Comparison of ENCODE assay signal across 14 cellular contexts in the genomic region with DNA sequence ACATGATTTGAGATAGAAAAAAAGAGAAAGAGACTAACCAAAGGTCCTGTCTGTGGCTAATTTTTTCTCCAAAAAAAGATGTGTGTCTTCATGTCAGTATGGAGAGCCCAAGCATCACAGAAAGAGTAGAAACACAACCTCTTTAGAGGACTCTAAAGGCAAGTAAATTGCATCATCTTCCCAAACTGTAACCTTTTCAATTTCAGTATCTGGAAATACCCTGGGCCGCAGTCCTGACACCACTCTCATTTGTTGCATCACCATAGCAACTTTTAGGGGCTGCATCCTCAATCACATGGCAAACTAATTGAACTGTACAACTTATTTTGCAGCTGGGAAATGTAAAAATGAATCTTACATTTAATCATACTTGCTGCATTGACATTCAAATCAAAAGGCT.
DNase-seq lines count a peak whose midpoint lies in the region; ATAC-seq and TF ChIP-seq lines count a peak whose summit lies in the region.
"Had no signal": no experiment of that assay in that cellular context is flagged by ENCODE, and none has a peak within 500 bp of the region (broad histone marks: within the 10 kb centered on the region; RNA-seq: fewer than 3 reads in every experiment).

No MANE protein-coding gene starts in this region.

- no peaks in the 10 kb centered on the region for H3K4me1 Mint-ChIP-seq in CD4-positive, alpha-beta T cell (ENCODE audit: low read depth)

- no peaks in the 10 kb centered on the region for H3K9me3 ChIP-seq in CD4-positive, alpha-beta T cell (ENCODE audit: control insufficient read depth, low read length)
- no peaks in the 10 kb centered on the region for H3K9me3 ChIP-seq in ascending aorta
- H3K9me3 ChIP-seq: body of pancreas, neutrophil had no signal

- H3K4me3 Mint-ChIP-seq in CD4-positive, alpha-beta T cell: no peak overlapping the region
- H3K4me3 Mint-ChIP-seq: activated CD4-positive, alpha-beta memory T cell treated with anti-CD3 and anti-CD28 coated beads for 36 hours had no signal

- H3K27ac Mint-ChIP-seq in CD4-positive, alpha-beta T cell: no peak overlapping the region
- H3K27ac Mint-ChIP-seq: activated CD4-positive, alpha-beta memory T cell treated with anti-CD3 and anti-CD28 coated beads for 36 hours had no signal

- H3K4me3 ChIP-seq in ascending aorta: no peak overlapping the region
- H3K4me3 ChIP-seq: body of pancreas, lung had no signal

- H3K9me3 Mint-ChIP-seq in CD4-positive, alpha-beta T cell: peaks cover 3% of the 10 kb centered on the region

- H3K36me3 Mint-ChIP-seq in CD4-positive, alpha-beta T cell (ENCODE audit: low read depth): no peaks in the 10 kb centered on the region
- H3K36me3 Mint-ChIP-seq: activated CD4-positive, alpha-beta memory T cell treated with anti-CD3 and anti-CD28 coated beads for 36 hours had no signal

- H3K27ac ChIP-seq in CD4-positive, alpha-beta T cell (ENCODE audit: low read depth, low read length): no peak overlapping the region
- H3K27ac ChIP-seq in ascending aorta (no peak overlapping the region), caudate nucleus (ENCODE audit: low read depth, low read length) (no peak overlapping the region)
- H3K27ac ChIP-seq: body of pancreas, neutrophil had no signal

- CTCF ChIA-PET in CD4-positive, alpha-beta T cell (lab: Charles Lee): no interaction called here

- H3K27me3 Mint-ChIP-seq in CD4-positive, alpha-beta T cell: no peaks in the 10 kb centered on the region
- H3K27me3 Mint-ChIP-seq: activated CD4-positive, alpha-beta memory T cell treated with anti-CD3 and anti-CD28 coated beads for 36 hours had no signal

- H3K4me1 ChIP-seq in ascending aorta: no peaks in the 10 kb centered on the region

- H3K36me3 ChIP-seq in ascending aorta: no peaks in the 10 kb centered on the region
- H3K36me3 ChIP-seq: neutrophil had no signal

- intact Hi-C loops in CD4-positive, alpha-beta T cell (cut with DNase I, micrococcal nuclease): no loop called here
- intact Hi-C loops in ascending aorta (cut with DNase I): no loop called here

- peak; percentile 84 for ATAC-seq in GM18861 (IDR thresholded peaks at IDR 0.05; ENCODE audit: unreplicated experiment)
- ATAC-seq in GM21390 (IDR thresholded peaks at IDR 0.05; ENCODE audit: unreplicated experiment): peak; percentile 71
- peak; percentile 83 for ATAC-seq in HG02870 (IDR thresholded peaks at IDR 0.05; ENCODE audit: unreplicated experiment)
- peak; percentile 61 for ATAC-seq in HG03575 (IDR thresholded peaks at IDR 0.05; ENCODE audit: extremely low read depth, insufficient number of reproducible peaks, low FRiP score, unreplicated experiment)
- ATAC-seq in CD4-positive, alpha-beta T cell (ENCODE audit: poor library complexity): no peak
- ATAC-seq: body of pancreas had no signal

- no peak for TF ChIP-seq CTCF in CD4-positive, alpha-beta T cell (IDR thresholded peaks at IDR 0.05)
- TF ChIP-seq CTCF in ascending aorta (IDR thresholded peaks at IDR 0.05): no peak

- no peak for DNase-seq in CD4-positive, alpha-beta T cell
- DNase-seq in ascending aorta (ENCODE audit: low spot score in 2 of 2): no peak
- no peak for DNase-seq in caudate nucleus (lab: John Stamatoyannopoulos, UW)
- DNase-seq in stimulated activated naive CD4-positive, alpha-beta T cell treated with Interleukin-2 at 50 U/mL for 16 hours (lab: John Stamatoyannopoulos, UW): no peak
- DNase-seq: activated CD4-positive, alpha-beta memory T cell treated with anti-CD3 and anti-CD28 coated beads for 36 hours; activated effector memory CD4-positive, alpha-beta T cell treated with Interleukin-2 at 50 U/mL for 16 hours; body of pancreas; NCI-H2171 treated with DMSO at 0.1 percent for 48 hours had no signal

- POLR2A ChIA-PET in CD4-positive, alpha-beta T cell (lab: Charles Lee): no interaction called here

- no peaks in the 10 kb centered on the region for H3K27me3 ChIP-seq in CD4-positive, alpha-beta T cell (ENCODE audit: control insufficient read depth, insufficient read depth, low read length)
- no peaks in the 10 kb centered on the region for H3K27me3 ChIP-seq in ascending aorta
- H3K27me3 ChIP-seq: body of pancreas, neutrophil had no signal
